14 cellular contexts compared by ENCODE assay signal in genomic region chr11:109298865-109299264, GRCh38.
"Had no signal": no experiment of that assay in that cellular context is flagged by ENCODE, and none has a peak within 500 bp of the region (broad histone marks: within the 10 kb centered on the region; RNA-seq: fewer than 3 reads in every experiment).

No MANE protein-coding gene starts in this region.

- DNase-seq: activated B cell treated with CpG ODN at 0.5 μM for 24 hours; activated CD4-positive, alpha-beta T cell treated with anti-CD3 and anti-CD28 coated beads for 48 hours; activated CD8-positive, alpha-beta T cell treated with anti-CD3 and anti-CD28 coated beads for 36 hours; activated effector memory CD4-positive, alpha-beta T cell treated with Interleukin-2 at 50 U/mL for 16 hours; activated naive CD4-positive, alpha-beta T cell treated with anti-CD3 and anti-CD28 coated beads, Interleukin-2, amount 50 U/mL, for 16 hours; activated T-cell treated with anti-CD3 and anti-CD28 coated beads, Interleukin-2, amount 50 U/mL, for 4 hours; glutamatergic neuron; kidney glomerular epithelial cell; left ventricle myocardium superior; mesendoderm; natural killer cell; posterior cingulate gyrus; stimulated activated CD4-positive, alpha-beta T cell treated with anti-CD3 and anti-CD28 coated beads, Interleukin-2, amount 100 ng/mL, for 48 hours had no signal

- H3K36me3 Mint-ChIP-seq: natural killer cell; stimulated activated memory B cell treated with anti-CD40 and anti-IgM and Interleukin-4, amounts not matched to agents 10 μg/mL and 1 μg/mL and 100 μg/mL, for 72 hours had no signal

- H3K4me1 Mint-ChIP-seq: activated B cell treated with CpG ODN at 0.5 μM for 24 hours; natural killer cell; stimulated activated memory B cell treated with anti-CD40 and anti-IgM and Interleukin-4, amounts not matched to agents 10 μg/mL and 1 μg/mL and 100 μg/mL, for 72 hours had no signal

- ATAC-seq: activated CD8-positive, alpha-beta T cell treated with anti-CD3 and anti-CD28 coated beads for 36 hours; activated T-cell treated with anti-CD3 and anti-CD28 coated beads, Interleukin-2, amount 50 U/mL, for 4 hours; left ventricle myocardium superior; natural killer cell; stimulated activated memory B cell treated with anti-CD40 and anti-IgM and Interleukin-4, amounts not matched to agents 10 μg/mL and 1 μg/mL and 100 μg/mL, for 72 hours had no signal

- H3K27ac Mint-ChIP-seq: activated B cell treated with CpG ODN at 0.5 μM for 24 hours; activated CD8-positive, alpha-beta T cell treated with anti-CD3 and anti-CD28 coated beads for 36 hours; natural killer cell; stimulated activated memory B cell treated with anti-CD40 and anti-IgM and Interleukin-4, amounts not matched to agents 10 μg/mL and 1 μg/mL and 100 μg/mL, for 72 hours had no signal

- H3K9me3 Mint-ChIP-seq: activated B cell treated with CpG ODN at 0.5 μM for 24 hours; stimulated activated memory B cell treated with anti-CD40 and anti-IgM and Interleukin-4, amounts not matched to agents 10 μg/mL and 1 μg/mL and 100 μg/mL, for 72 hours had no signal

- H3K4me3 Mint-ChIP-seq: activated B cell treated with CpG ODN at 0.5 μM for 24 hours; activated CD8-positive, alpha-beta T cell treated with anti-CD3 and anti-CD28 coated beads for 36 hours; activated T-cell treated with anti-CD3 and anti-CD28 coated beads, Interleukin-2, amount 50 U/mL, for 4 hours; natural killer cell; stimulated activated memory B cell treated with anti-CD40 and anti-IgM and Interleukin-4, amounts not matched to agents 10 μg/mL and 1 μg/mL and 100 μg/mL, for 72 hours had no signal

- H3K27me3 Mint-ChIP-seq: activated B cell treated with CpG ODN at 0.5 μM for 24 hours; activated CD8-positive, alpha-beta T cell treated with anti-CD3 and anti-CD28 coated beads for 36 hours; stimulated activated memory B cell treated with anti-CD40 and anti-IgM and Interleukin-4, amounts not matched to agents 10 μg/mL and 1 μg/mL and 100 μg/mL, for 72 hours had no signal
